In the genomic region with DNA sequence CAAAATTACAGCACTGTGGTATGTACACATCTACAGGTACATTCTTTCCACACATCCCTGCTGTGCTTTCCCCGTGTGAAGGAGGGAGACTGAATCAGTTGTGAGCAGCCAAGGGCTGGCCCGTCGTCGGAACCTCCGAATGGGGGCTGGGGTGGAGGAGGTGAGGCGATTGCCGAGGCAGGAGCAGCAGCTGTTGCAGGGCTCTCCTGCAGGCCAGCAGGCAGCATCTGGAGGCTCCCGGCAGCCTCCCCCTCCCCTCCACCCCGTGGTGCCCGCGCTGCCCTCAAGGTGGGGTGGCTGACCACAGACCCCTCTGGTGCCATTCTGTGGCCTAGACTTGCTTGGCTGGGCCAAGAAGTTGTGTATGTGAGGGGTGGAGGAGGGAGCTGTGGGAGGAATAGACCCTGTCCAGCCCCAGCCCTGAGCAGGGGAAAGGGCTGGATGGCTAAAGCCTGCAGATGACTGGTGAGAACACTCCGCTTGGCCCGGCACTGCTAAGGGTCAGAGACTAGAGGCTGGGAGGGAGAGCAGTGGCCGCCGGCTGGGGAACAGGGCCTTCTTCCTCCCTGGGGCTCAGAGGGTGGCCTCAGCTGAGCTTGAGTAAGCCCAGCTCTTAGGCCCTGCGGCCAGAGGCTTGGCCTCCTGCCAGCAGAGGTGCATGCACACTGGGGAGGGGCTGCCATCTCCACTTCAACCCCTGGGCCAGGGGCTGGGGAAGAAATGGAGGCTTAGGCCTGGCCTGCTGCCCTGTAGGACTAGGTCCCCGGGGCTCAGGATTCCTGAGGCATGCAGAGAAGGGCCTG, we compare ENCODE assay signal across 19 cellular contexts. TPM values are rescaled to one million over a fixed set of nuclear protein-coding genes. Genes with fewer than 3 reads are reported as not detected.
DNase-seq lines count a peak whose midpoint lies in the region; TF ChIP-seq lines count a peak whose summit lies in the region.
"Had no signal": no experiment of that assay in that cellular context is flagged by ENCODE, and none has a peak within 500 bp of the region (broad histone marks: within the 10 kb centered on the region; RNA-seq: fewer than 3 reads in every experiment).

No MANE protein-coding gene starts in this region.

- H3K4me3 ChIP-seq in thyroid gland (replicated peaks in 1 of 3), result no peak overlapping the region
- H3K4me3 ChIP-seq: BLaER1 treated with 17β-estradiol and CSF1 and Interleukin-3, amounts not matched to agents 10 nM and 100 nM; heart left ventricle; skin epidermis; tibial artery had no signal

- H3K36me3 Mint-ChIP-seq in mesothelial cell of epicardium, result peaks cover 21% of the 10 kb centered on the region

- peaks cover 0 to 4% of the 10 kb centered on the region in 2 donors for H3K4me1 ChIP-seq in thyroid gland

- no peak overlapping the region for H3K4me3 Mint-ChIP-seq in mesothelial cell of epicardium
- H3K4me3 Mint-ChIP-seq: T-helper 17 cell had no signal

- H3K9me3 Mint-ChIP-seq in mesothelial cell of epicardium, result no peaks in the 10 kb centered on the region

- WGBS in thyroid gland, 2 donors, result 59 to 76% methylated on average over 14 of the region's 17 CpGs

- intact Hi-C loops in thyroid gland (cut with DNase I), result loop anchor here (10.0 kb wide), 1 partner anchor 148 kb away; the partner anchor contains the start of gene TET3

- peak; percentile 3 for DNase-seq in NCI-H345 (lab: John Stamatoyannopoulos, UW)
- no peak for DNase-seq in NCI-H345 treated with DMSO at 0.1 percent for 48 hours (lab: John Stamatoyannopoulos, UW; ENCODE audit: unreplicated experiment)
- peak; percentile 62 for DNase-seq in astrocyte of the hippocampus (ENCODE audit: low read depth, low spot score)
- no peak for DNase-seq in mesothelial cell of epicardium (ENCODE audit: low spot score in 2 of 2, unreplicated experiment in 2 of 2)
- DNase-seq in thyroid gland, result peak; percentile 25 to 31
- DNase-seq in NK-92 (lab: John Stamatoyannopoulos, UW; ENCODE audit: unreplicated experiment), result no peak
- DNase-seq in activated CD8-positive, alpha-beta memory T cell treated with anti-CD3 and anti-CD28 coated beads, Interleukin-2, amount 50 U/mL, for 4 hours, result no peak
- DNase-seq in NCI-H526 treated with DMSO at 0.1 percent for 48 hours (lab: John Stamatoyannopoulos, UW), result no peak
- DNase-seq: activated CD8-positive, alpha-beta memory T cell treated with anti-CD3 and anti-CD28 coated beads for 24 hours; GF-D8; mesendoderm; SHP77; T-helper 17 cell; tibial artery had no signal

- H3K36me3 ChIP-seq in thyroid gland, result no peaks in the 10 kb centered on the region

- no peaks in the 10 kb centered on the region for H3K9me3 ChIP-seq in thyroid gland
- H3K9me3 ChIP-seq: heart left ventricle, tibial artery had no signal

- peak overlapping the region in 1 of 3 donors; percentile 5 for H3K27ac ChIP-seq in thyroid gland
- H3K27ac ChIP-seq: BLaER1 treated with 17β-estradiol and CSF1 and Interleukin-3, amounts not matched to agents 10 nM and 100 nM had no signal

- H3K4me1 Mint-ChIP-seq in mesothelial cell of epicardium, result no peaks in the 10 kb centered on the region

- H3K27me3 ChIP-seq in thyroid gland, result no peaks in the 10 kb centered on the region
- H3K27me3 ChIP-seq: BLaER1 treated with 17β-estradiol and CSF1 and Interleukin-3, amounts not matched to agents 10 nM and 100 nM; heart left ventricle; tibial artery had no signal

- H3K27me3 Mint-ChIP-seq in mesothelial cell of epicardium (ENCODE audit: low read depth), result no peaks in the 10 kb centered on the region
- H3K27me3 Mint-ChIP-seq: T-helper 17 cell had no signal

- no peak for TF ChIP-seq POLR2A in thyroid gland (IDR thresholded peaks at IDR 0.05)

- TF ChIP-seq CTCF in mesothelial cell of epicardium (IDR thresholded peaks at IDR 0.05; ENCODE audit: unreplicated experiment) (no peak), thyroid gland (IDR thresholded peaks at IDR 0.05) (no peak)

- H3K27ac Mint-ChIP-seq in mesothelial cell of epicardium, result peak overlapping the region; percentile 60

RNA-seq across cellular contexts. Expression of gene STAMBP, which starts 7.6 kb away (rescaled TPM):
- 33.2 to 36.6 TPM (median 34.5 TPM) in 3 replicates for total RNA-seq in mesothelial cell of epicardium
- 10 to 100 TPM; 31.9 to 45.2 (median 36.6) TPM for total RNA-seq in thyroid gland

RNA-seq across cellular contexts. Expression of gene C2orf78, which starts 52.4 kb away (rescaled TPM):
- total RNA-seq in mesothelial cell of epicardium, result not detected in 3 replicates
- not detected for total RNA-seq in thyroid gland
- total RNA-seq: A172, bronchial epithelial cell, heart left ventricle, T-helper 17 cell had no signal

RNA-seq across cellular contexts. Expression of gene DUSP11, which starts 56.4 kb away (rescaled TPM):
- total RNA-seq in mesothelial cell of epicardium (23.0 to 25.5 TPM (median 24.3 TPM) in 3 replicates), thyroid gland (10 to 100 TPM; 22.2 to 40.0 (median 31.0) TPM)

RNA-seq across cellular contexts. Expression of gene ACTG2, which starts 56.5 kb away (rescaled TPM):
- total RNA-seq in mesothelial cell of epicardium, result 9.3 to 10.0 TPM (median 9.4 TPM) in 3 replicates
- 10 to 100 TPM in 1 of 4 donors, 1 to 10 TPM in 3; 1.5 to 24.4 (median 2.3) TPM for total RNA-seq in thyroid gland
- total RNA-seq: A172, bronchial epithelial cell, T-helper 17 cell had no signal

Comparison
In these comparisons a context has a peak if more than half of its experiments do, and no peak if none do; other contexts are left out.
1. DNase-seq: peak in NCI-H345 (single experiment), astrocyte of the hippocampus (single experiment) and thyroid gland (2 of 2); none in NCI-H345 treated with DMSO at 0.1 percent for 48 hours (single experiment), mesothelial cell of epicardium (0 of 2), NK-92 (single experiment), activated CD8-positive, alpha-beta memory T cell treated with anti-CD3 and anti-CD28 coated beads, Interleukin-2, amount 50 U/mL, for 4 hours (single experiment) and NCI-H526 treated with DMSO at 0.1 percent for 48 hours (single experiment).